Comparison of ENCODE assay signal across 10 cellular contexts in genomic region chr1:9691108-9691445, GRCh38. TPM values are rescaled to one million over a fixed set of nuclear protein-coding genes. Genes with fewer than 3 reads are reported as not detected.
DNase-seq lines count a peak whose midpoint lies in the region; ATAC-seq and TF ChIP-seq lines count a peak whose summit lies in the region.
"Had no signal": no experiment of that assay in that cellular context is flagged by ENCODE, and none has a peak within 500 bp of the region (broad histone marks: within the 10 kb centered on the region; RNA-seq: fewer than 3 reads in every experiment).

No MANE protein-coding gene starts in this region.

- H3K9me3 Mint-ChIP-seq in activated T-cell treated with anti-CD3 and anti-CD28 coated beads, Interleukin-2, amount 50 U/mL, for 72 hours = no peaks in the 10 kb centered on the region
- H3K9me3 Mint-ChIP-seq in stimulated activated effector memory CD8-positive, alpha-beta T cell treated with anti-CD3 and anti-CD28 coated beads, Interleukin-12 subunit alpha, Interleukin-12 subunit beta, amount 100 ng/mL, for 72 hours = no peaks in the 10 kb centered on the region

- no peaks in the 10 kb centered on the region for H3K27me3 ChIP-seq in testis
- H3K27me3 ChIP-seq: body of pancreas had no signal

- in situ Hi-C loops in SK-MEL-5 (cut with HindIII; ENCODE audit: low pct_unique_long_range_greater_than_20kb, low sequenced_read_pairs) = no loop called here

- H3K36me3 ChIP-seq in testis (ENCODE audit: low read depth, missing control alignments) = no peaks in the 10 kb centered on the region

- TF ChIP-seq POLR2A in testis (IDR thresholded peaks at IDR 0.05) = no peak

- no peak for TF ChIP-seq CTCF in testis (IDR thresholded peaks at IDR 0.05)

- peak overlapping the region; percentile 91 to 98 for H3K4me3 Mint-ChIP-seq in activated T-cell treated with anti-CD3 and anti-CD28 coated beads, Interleukin-2, amount 50 U/mL, for 72 hours
- H3K4me3 Mint-ChIP-seq in stimulated activated effector memory CD8-positive, alpha-beta T cell treated with anti-CD3 and anti-CD28 coated beads, Interleukin-12 subunit alpha, Interleukin-12 subunit beta, amount 100 ng/mL, for 72 hours = peak overlapping the region; percentile 80

- ATAC-seq in activated T-cell treated with anti-CD3 and anti-CD28 coated beads, Interleukin-2, amount 50 U/mL, for 72 hours (replicated peaks in 1 of 2) = no peak
- ATAC-seq in stimulated activated effector memory CD8-positive, alpha-beta T cell treated with anti-CD3 and anti-CD28 coated beads, Interleukin-12 subunit alpha, Interleukin-12 subunit beta, amount 100 ng/mL, for 72 hours = no peak
- ATAC-seq: body of pancreas had no signal

- H3K9me3 ChIP-seq in testis = no peaks in the 10 kb centered on the region
- H3K9me3 ChIP-seq: body of pancreas had no signal

- peak overlapping the region; percentile 96 for H3K27ac Mint-ChIP-seq in activated T-cell treated with anti-CD3 and anti-CD28 coated beads, Interleukin-2, amount 50 U/mL, for 72 hours
- peak overlapping the region; percentile 86 for H3K27ac Mint-ChIP-seq in stimulated activated effector memory CD8-positive, alpha-beta T cell treated with anti-CD3 and anti-CD28 coated beads, Interleukin-12 subunit alpha, Interleukin-12 subunit beta, amount 100 ng/mL, for 72 hours

- 68 to 84% methylated on average over 6 of the region's 6 CpGs for WGBS in testis, 2 donors

- peaks cover 49% of the 10 kb centered on the region for H3K4me1 Mint-ChIP-seq in activated T-cell treated with anti-CD3 and anti-CD28 coated beads, Interleukin-2, amount 50 U/mL, for 72 hours (ENCODE audit: low read depth)
- H3K4me1 Mint-ChIP-seq in stimulated activated effector memory CD8-positive, alpha-beta T cell treated with anti-CD3 and anti-CD28 coated beads, Interleukin-12 subunit alpha, Interleukin-12 subunit beta, amount 100 ng/mL, for 72 hours = peaks cover 68% of the 10 kb centered on the region

- H3K4me3 ChIP-seq in testis = no peak overlapping the region
- H3K4me3 ChIP-seq: body of pancreas had no signal

- peaks cover 10 to 22% of the 10 kb centered on the region in 2 donors for H3K36me3 Mint-ChIP-seq in activated T-cell treated with anti-CD3 and anti-CD28 coated beads, Interleukin-2, amount 50 U/mL, for 72 hours (ENCODE audit: insufficient read depth in 2 of 2)
- H3K36me3 Mint-ChIP-seq in stimulated activated effector memory CD8-positive, alpha-beta T cell treated with anti-CD3 and anti-CD28 coated beads, Interleukin-12 subunit alpha, Interleukin-12 subunit beta, amount 100 ng/mL, for 72 hours = peaks cover 79% of the 10 kb centered on the region

- intact Hi-C loops in testis (cut with DNase I; ENCODE audit: low total_unique reads) = no loop called here

- no peaks in the 10 kb centered on the region for H3K27me3 Mint-ChIP-seq in activated T-cell treated with anti-CD3 and anti-CD28 coated beads, Interleukin-2, amount 50 U/mL, for 72 hours (ENCODE audit: low read depth)

- H3K27ac ChIP-seq in testis = no peak overlapping the region
- H3K27ac ChIP-seq: body of pancreas had no signal

- peaks cover 29% of the 10 kb centered on the region for H3K4me1 ChIP-seq in testis

- peak in 1 of 2 donors; percentile 28 for DNase-seq in activated T-cell treated with anti-CD3 and anti-CD28 coated beads, Interleukin-2, amount 50 U/mL, for 72 hours
- DNase-seq in activated T-cell treated with anti-CD3 and anti-CD28 coated beads, Interleukin-2, amount 50 U/mL, for 48 hours = no peak
- peak; percentile 86 for DNase-seq in SK-MEL-5 (ENCODE audit: low read depth, low spot score)
- peak; percentile 79 for DNase-seq in epidermal melanocyte (ENCODE audit: insufficient read length, low spot score)
- no peak for DNase-seq in stimulated activated effector memory CD8-positive, alpha-beta T cell treated with anti-CD3 and anti-CD28 coated beads, Interleukin-12 subunit alpha, Interleukin-12 subunit beta, amount 100 ng/mL, for 72 hours (ENCODE audit: low spot score in 2 of 2)
- no peak for DNase-seq in testis
- no peak for DNase-seq in NCI-H82 treated with DMSO at 0.1 percent for 48 hours (lab: John Stamatoyannopoulos, UW; ENCODE audit: unreplicated experiment)
- no peak for DNase-seq in DMS 273 treated with DMSO at 0.1 percent for 48 hours (lab: John Stamatoyannopoulos, UW)
- DNase-seq: body of pancreas, NCI-H774 had no signal

RNA-seq across cellular contexts. Expression of gene PIK3CD, which starts 39.5 kb away (rescaled TPM):
- total RNA-seq in activated T-cell treated with anti-CD3 and anti-CD28 coated beads, Interleukin-2, amount 50 U/mL, for 72 hours = 100 to 1,000 TPM; 149 to 162 TPM
- 17.7 and 18.4 TPM in 2 replicates for total RNA-seq in SK-MEL-5 (2014; rRNA removed; shearing (Covaris generic))
- polyA plus RNA-seq in SK-MEL-5 (2015; cell fraction: cytosol; rRNA removed) = 33.1 and 49.6 TPM in 2 replicates
- 60.3 and 81.0 TPM in 2 replicates for polyA plus RNA-seq in SK-MEL-5 (2015; cell fraction: nucleus; rRNA removed)
- total RNA-seq in testis = 10 to 100 TPM; 12.4 to 17.2 TPM
- polyA plus RNA-seq in testis (ENCODE audit: insufficient read depth, low read depth, low replicate concordance) = 11.7 TPM

Comparison
In these comparisons a context has a peak if more than half of its experiments do, and no peak if none do; other contexts are left out.
1. DNase-seq: peak in SK-MEL-5 (single experiment) and epidermal melanocyte (single experiment); none in activated T-cell treated with anti-CD3 and anti-CD28 coated beads, Interleukin-2, amount 50 U/mL, for 48 hours (0 of 2), stimulated activated effector memory CD8-positive, alpha-beta T cell treated with anti-CD3 and anti-CD28 coated beads, Interleukin-12 subunit alpha, Interleukin-12 subunit beta, amount 100 ng/mL, for 72 hours (0 of 2), testis (single experiment), NCI-H82 treated with DMSO at 0.1 percent for 48 hours (single experiment) and DMS 273 treated with DMSO at 0.1 percent for 48 hours (single experiment).